19 cellular contexts compared by ENCODE assay signal in genomic region chr14:26128931-26129674, GRCh38.
A peak's percentile ranks its signal among the peaks of the same experiment; 100 is the strongest.
DNase-seq lines count a peak whose midpoint lies in the region; ATAC-seq and TF ChIP-seq lines count a peak whose summit lies in the region.
"Had no signal": no experiment of that assay in that cellular context is flagged by ENCODE, and none has a peak within 500 bp of the region (broad histone marks: within the 10 kb centered on the region; RNA-seq: fewer than 3 reads in every experiment).

No MANE protein-coding gene starts in this region.

- H3K9me3 ChIP-seq in GM23248 (ENCODE audit: low read depth), result no peaks in the 10 kb centered on the region
- H3K9me3 ChIP-seq in neural progenitor cell (ENCODE audit: low read depth), result no peaks in the 10 kb centered on the region
- H3K9me3 ChIP-seq in esophagus muscularis mucosa, result no peaks in the 10 kb centered on the region
- no peaks in the 10 kb centered on the region for H3K9me3 ChIP-seq in H9 (ENCODE audit: control insufficient read depth, low read depth, low read length)
- H3K9me3 ChIP-seq: heart left ventricle, lower lobe of right lung, uterus had no signal

- H4K20me1 ChIP-seq in GM23248 (ENCODE audit: insufficient read depth), result no peaks in the 10 kb centered on the region
- no peaks in the 10 kb centered on the region for H4K20me1 ChIP-seq in neural progenitor cell (ENCODE audit: low read depth)
- H4K20me1 ChIP-seq in H9 (ENCODE audit: control insufficient read depth, insufficient read depth, insufficient read length), result no peaks in the 10 kb centered on the region

- peaks cover 19% of the 10 kb centered on the region for H3K4me1 Mint-ChIP-seq in WTC11
- H3K4me1 Mint-ChIP-seq in neural progenitor cell, result peaks cover 28% of the 10 kb centered on the region
- peaks cover 23 to 24% of the 10 kb centered on the region in 2 experiments for H3K4me1 Mint-ChIP-seq in H9
- H3K4me1 Mint-ChIP-seq: CD4-positive, CD25-positive, alpha-beta regulatory T cell; naive B cell had no signal

- H3K27ac ChIP-seq in GM23248, result no peak overlapping the region
- no peak overlapping the region for H3K27ac ChIP-seq in neural progenitor cell
- no peak overlapping the region for H3K27ac ChIP-seq in esophagus muscularis mucosa (replicated peaks in 1 of 4)
- H3K27ac ChIP-seq in H9 (ENCODE audit: insufficient read length, low read depth, low read length), result no peak overlapping the region
- H3K27ac ChIP-seq: heart left ventricle, lower lobe of right lung, uterus had no signal

- intact Hi-C loops in esophagus muscularis mucosa (cut with DNase I), result no loop called here

- H4K5ac ChIP-seq in H9 (ENCODE audit: insufficient read length, low read depth, low read length), result no peak overlapping the region

- no peaks in the 10 kb centered on the region for H3K9me2 ChIP-seq in GM23248 (ENCODE audit: insufficient read depth)

- H3K4me3 ChIP-seq in GM23248 (no peak overlapping the region), fibroblast of pulmonary artery (replicated peaks; ENCODE audit: low read depth, low read length) (no peak overlapping the region), neural progenitor cell (no peak overlapping the region), esophagus muscularis mucosa (no peak overlapping the region)
- H3K4me3 ChIP-seq: heart left ventricle, lower lobe of right lung, uterus had no signal

- no peaks in the 10 kb centered on the region for H3K79me2 ChIP-seq in GM23248 (ENCODE audit: insufficient read depth)
- H3K79me2 ChIP-seq in neural progenitor cell (ENCODE audit: low read depth), result no peaks in the 10 kb centered on the region
- no peaks in the 10 kb centered on the region; the same call in 1 of the 2 replicates for H3K79me2 ChIP-seq in H9 (ENCODE audit: insufficient read depth, low read length)

- no peak overlapping the region for H2BK12ac ChIP-seq in H9 (ENCODE audit: insufficient read length, low read depth, low read length)

- H3K9me3 Mint-ChIP-seq in WTC11 (no peaks in the 10 kb centered on the region), neural progenitor cell (peaks cover 3% of the 10 kb centered on the region), H9 (no peaks in the 10 kb centered on the region)

- no peaks in the 10 kb centered on the region for H3K36me3 Mint-ChIP-seq in WTC11
- H3K36me3 Mint-ChIP-seq in neural progenitor cell, result peaks cover 2% of the 10 kb centered on the region
- no peaks in the 10 kb centered on the region; a peak in 1 of 7 replicates for H3K36me3 Mint-ChIP-seq in H9 (ENCODE audit: insufficient read depth in 1 of 3, low read depth in 3 of 3)
- H3K36me3 Mint-ChIP-seq: CD4-positive, CD25-positive, alpha-beta regulatory T cell; naive B cell had no signal

- TF ChIP-seq CTCF in WTC11 (IDR thresholded peaks at IDR 0.05) (no peak), fibroblast of pulmonary artery (IDR thresholded peaks at IDR 0.05; ENCODE audit: low read length, missing control alignments) (no peak), neural progenitor cell (IDR thresholded peaks at IDR 0.05) (no peak), esophagus muscularis mucosa (IDR thresholded peaks at IDR 0.05) (no peak), H9 (conservative IDR thresholded peaks at IDR 0.05) (no peak)

- no peaks in the 10 kb centered on the region for H3K36me3 ChIP-seq in GM23248 (ENCODE audit: low read depth)
- H3K36me3 ChIP-seq in neural progenitor cell, result no peaks in the 10 kb centered on the region
- H3K36me3 ChIP-seq in esophagus muscularis mucosa, result no peaks in the 10 kb centered on the region
- H3K36me3 ChIP-seq: heart left ventricle, lower lobe of right lung, uterus had no signal

- H3K9ac ChIP-seq in GM23248, result no peak overlapping the region
- no peak overlapping the region for H3K9ac ChIP-seq in neural progenitor cell
- H3K9ac ChIP-seq in H9 (ENCODE audit: extremely low read depth, insufficient read length, low read length), result no peak overlapping the region

- POLR2A ChIA-PET in WTC11 (lab: Charles Lee), result no interaction called here

- H3K27ac Mint-ChIP-seq in WTC11, result peak overlapping the region; percentile 66
- H3K27ac Mint-ChIP-seq in neural progenitor cell, result peak overlapping the region; percentile 85
- H3K27ac Mint-ChIP-seq in H9, result no peak overlapping the region
- H3K27ac Mint-ChIP-seq: CD4-positive, CD25-positive, alpha-beta regulatory T cell; naive B cell had no signal

- H2BK5ac ChIP-seq in H9 (ENCODE audit: insufficient read length, low read length), result no peak overlapping the region

- no peak overlapping the region for H4K8ac ChIP-seq in H9 (replicated peaks; ENCODE audit: insufficient read length, low read depth, low read length)

- no peak for TF ChIP-seq EP300 in esophagus muscularis mucosa (IDR thresholded peaks at IDR 0.05)

- no peak overlapping the region for H2AK5ac ChIP-seq in H9 (ENCODE audit: insufficient read length, low read length)

- H3K23ac ChIP-seq in H9 (ENCODE audit: insufficient read length, low read depth, low read length), result no peak overlapping the region

- no peaks in the 10 kb centered on the region for H3F3A ChIP-seq in GM23248 (ENCODE audit: insufficient read depth)
- H3F3A ChIP-seq in neural progenitor cell (ENCODE audit: low read depth), result no peaks in the 10 kb centered on the region

- no peaks in the 10 kb centered on the region for H3K79me1 ChIP-seq in H9 (ENCODE audit: insufficient read depth, low read depth, low read length, poor library complexity, severe bottlenecking)

- H2BK120ac ChIP-seq in H9 (ENCODE audit: low read depth, low read length, poor library complexity, severe bottlenecking), result no peak overlapping the region

- H3K27me3 ChIP-seq in GM23248 (replicated peaks; ENCODE audit: insufficient read depth) (no peaks in the 10 kb centered on the region), neural progenitor cell (no peaks in the 10 kb centered on the region), esophagus muscularis mucosa (no peaks in the 10 kb centered on the region), H9 (ENCODE audit: insufficient read depth, low read length) (no peaks in the 10 kb centered on the region)
- H3K27me3 ChIP-seq: heart left ventricle, uterus had no signal

- H3K56ac ChIP-seq in H9 (ENCODE audit: insufficient read length, low read depth, low read length), result no peak overlapping the region

- no peak overlapping the region for H2AFZ ChIP-seq in GM23248
- H2AFZ ChIP-seq in neural progenitor cell (replicated peaks), result no peak overlapping the region
- no peak overlapping the region for H2AFZ ChIP-seq in H9 (ENCODE audit: low read length)

- CTCF ChIA-PET in WTC11 (lab: Charles Lee), result no interaction called here

- H3K14ac ChIP-seq in H9 (ENCODE audit: insufficient read depth, low read length), result no peak overlapping the region

- H3K4me2 ChIP-seq in GM23248 (ENCODE audit: unreplicated experiment) (no peak overlapping the region), neural progenitor cell (no peak overlapping the region), H9 (ENCODE audit: insufficient read depth, insufficient read length, low read length) (no peak overlapping the region)

- H3K4me3 Mint-ChIP-seq in WTC11, result no peak overlapping the region
- no peak overlapping the region for H3K4me3 Mint-ChIP-seq in neural progenitor cell
- H3K4me3 Mint-ChIP-seq in H9, result no peak overlapping the region
- H3K4me3 Mint-ChIP-seq: CD4-positive, CD25-positive, alpha-beta regulatory T cell; naive B cell had no signal

- H2BK15ac ChIP-seq in H9 (ENCODE audit: low read depth, low read length), result no peak overlapping the region

- H3K4me1 ChIP-seq in GM23248 (ENCODE audit: insufficient read depth) (no peaks in the 10 kb centered on the region), neural progenitor cell (peaks cover 10% of the 10 kb centered on the region), esophagus muscularis mucosa (no peaks in the 10 kb centered on the region), H9 (ENCODE audit: insufficient read depth, low read length) (peaks cover 4% of the 10 kb centered on the region; the same call in 1 of the 2 replicates)
- H3K4me1 ChIP-seq: heart left ventricle, lower lobe of right lung, uterus had no signal

- ATAC-seq in WTC11, result no peak
- ATAC-seq: heart left ventricle, lower lobe of right lung had no signal

- TF ChIP-seq POLR2A in esophagus muscularis mucosa (IDR thresholded peaks at IDR 0.05; ENCODE audit: low read depth), result no peak

- H2BK20ac ChIP-seq in H9 (ENCODE audit: low read depth, low read length, poor library complexity, severe bottlenecking), result no peak overlapping the region

- H3K27me3 Mint-ChIP-seq in WTC11 (ENCODE audit: low read depth) (no peaks in the 10 kb centered on the region), neural progenitor cell (ENCODE audit: insufficient read depth, low read depth) (peaks cover 2% of the 10 kb centered on the region), H9 (ENCODE audit: low read depth) (no peaks in the 10 kb centered on the region)
- H3K27me3 Mint-ChIP-seq: CD4-positive, CD25-positive, alpha-beta regulatory T cell; naive B cell had no signal

- WGBS in GM23248 (ENCODE audit: low coverage in 1 of 2, low lambda C conversion rate in 2 of 2, missing lambda C conversion rate in 2 of 2), 2 experiments, result 49 to 53% methylated on average over 4 of the region's 4 CpGs
- 54% methylated on average over 4 of the region's 4 CpGs for WGBS in esophagus muscularis mucosa
- no CpG with 5 or more reads among the region's 4 CpGs for WGBS in H9 (ENCODE audit: extremely low coverage, insufficient read length, low lambda C conversion rate)

- H3K18ac ChIP-seq in H9 (ENCODE audit: insufficient read length, low read depth, low read length), result no peak overlapping the region

- H4K91ac ChIP-seq in H9 (ENCODE audit: insufficient read length, low read depth, low read length), result no peak overlapping the region

- H3K4ac ChIP-seq in H9 (ENCODE audit: low read depth, low read length), result no peak overlapping the region

- DNase-seq in GM23248 (peak; percentile 1), WTC11 (ENCODE audit: low spot score) (no peak), fibroblast of pulmonary artery (ENCODE audit: low read depth) (peak; percentile 73), neural progenitor cell (ENCODE audit: low spot score) (no peak), NCI-H748 treated with DMSO at 0.1 percent for 48 hours (lab: John Stamatoyannopoulos, UW) (no peak), esophagus muscularis mucosa (ENCODE audit: extremely low spot score) (no peak), D341Med (ENCODE audit: low spot score) (no peak), H9 (no peak)
- DNase-seq: activated CD4-positive, alpha-beta T cell treated with anti-CD3 and anti-CD28 coated beads for 48 hours; activated gamma-delta T cell; CD4-positive, CD25-positive, alpha-beta regulatory T cell; DMS153; effector CD8-positive, alpha-beta T cell; heart left ventricle; lower lobe of right lung; naive B cell; NCI-H1694 treated with DMSO at 0.1 percent for 48 hours; stimulated activated CD8-positive, alpha-beta memory T cell treated with anti-CD3 and anti-CD28 coated beads, Interleukin-4, amount 100 ng/mL, for 48 hours; uterus had no signal

- no peak overlapping the region for H3T11ph ChIP-seq in H9 (ENCODE audit: low read length)

- in situ Hi-C loops in GM23248 (cut with MboI), result no loop called here

- no peaks in the 10 kb centered on the region for H3K23me2 ChIP-seq in H9 (ENCODE audit: insufficient read length, low read depth, low read length, poor library complexity, severe bottlenecking)

TF ChIP-seq in WTC11, 78 proteins besides CTCF, POLR2A, EP300 and RAD21 (continues in another document):
- no peak for TF ChIP-seq ZNF416 (CRISPR knock-in tag; IDR thresholded peaks at IDR 0.05)

Comparison
In these comparisons a context has a peak if more than half of its experiments do, and no peak if none do; other contexts are left out.
1. DNase-seq: peak in GM23248 (single experiment) and fibroblast of pulmonary artery (single experiment); none in WTC11 (single experiment), neural progenitor cell (single experiment), NCI-H748 treated with DMSO at 0.1 percent for 48 hours (single experiment), esophagus muscularis mucosa (single experiment), D341Med (single experiment) and H9 (single experiment).
2. H3K27ac Mint-ChIP-seq: peak in WTC11 (single experiment) and neural progenitor cell (single experiment); none in H9 (0 of 3).